ENCODE assay signal across 15 cellular contexts in the genomic region with DNA sequence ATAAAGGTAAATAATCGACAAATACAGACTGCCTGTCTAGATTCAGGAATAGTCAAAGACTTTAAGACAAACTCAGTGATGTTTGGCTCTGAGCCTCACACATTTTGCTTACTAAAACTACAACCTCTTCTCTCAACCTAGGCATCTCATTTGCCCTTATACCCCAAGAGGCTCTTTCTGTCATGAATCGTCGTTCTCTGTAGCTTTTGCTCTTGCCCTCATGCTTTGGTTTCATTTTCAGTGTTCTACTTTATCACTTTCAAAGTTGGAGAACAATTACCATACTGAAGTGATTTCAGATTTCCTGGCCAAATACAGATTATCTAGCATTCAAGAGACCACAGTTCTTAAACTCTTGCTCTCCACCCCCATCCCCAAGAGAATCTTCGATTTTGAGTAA.
"Had no signal": no experiment of that assay in that cellular context is flagged by ENCODE, and none has a peak within 500 bp of the region (broad histone marks: within the 10 kb centered on the region; RNA-seq: fewer than 3 reads in every experiment).

No MANE protein-coding gene starts in this region.

- ATAC-seq: activated naive CD8-positive, alpha-beta T cell treated with anti-CD3 and anti-CD28 coated beads, Interleukin-2, amount 50 U/mL, for 24 hours; heart right ventricle; stimulated activated naive CD8-positive, alpha-beta T cell treated with anti-CD3 and anti-CD28 coated beads, Interleukin-15, Interleukin-2, amounts not matched to agents 100 U/mL and 50 U/mL, for 24 hours had no signal

- DNase-seq: activated CD4-positive, alpha-beta memory T cell treated with anti-CD3 and anti-CD28 coated beads for 36 hours; activated naive CD4-positive, alpha-beta T cell treated with Interleukin-2 at 50 U/mL for 16 hours; activated naive CD8-positive, alpha-beta T cell treated with anti-CD3 and anti-CD28 coated beads, Interleukin-2, amount 50 U/mL, for 24 hours; colonic mucosa; heart right ventricle; left ventricle myocardium inferior; mesendoderm; ovary; stimulated activated CD4-positive, alpha-beta T cell treated with anti-CD3 and anti-CD28 coated beads, Interleukin-12 subunit alpha, Interleukin-12 subunit beta, amount 100 ng/mL, for 4 hours; stimulated activated naive CD8-positive, alpha-beta T cell treated with anti-CD3 and anti-CD28 coated beads, Interleukin-15, Interleukin-2, amounts not matched to agents 100 U/mL and 50 U/mL, for 24 hours; upper lobe of left lung had no signal

- H3K27me3 ChIP-seq: cardiac muscle cell, colonic mucosa, ovary, upper lobe of left lung had no signal

- H3K27me3 Mint-ChIP-seq: activated CD4-positive, alpha-beta memory T cell treated with anti-CD3 and anti-CD28 coated beads for 36 hours; activated naive CD8-positive, alpha-beta T cell treated with anti-CD3 and anti-CD28 coated beads, Interleukin-2, amount 50 U/mL, for 24 hours had no signal

- H3K27ac Mint-ChIP-seq: activated CD4-positive, alpha-beta memory T cell treated with anti-CD3 and anti-CD28 coated beads for 36 hours; activated naive CD8-positive, alpha-beta T cell treated with anti-CD3 and anti-CD28 coated beads, Interleukin-2, amount 50 U/mL, for 24 hours; activated T-helper 1 cell treated with anti-CD3 and anti-CD28 coated beads, Interleukin-12 subunit alpha, Interleukin-12 subunit beta, Interleukin-2, Interleukin-4 antibody, amounts not matched to agents 30 ng/mL and 10 ng/mL and 1 ng/mL, durations not matched to agents 14 hours and 24 hours and 36 hours had no signal

- H3K27ac ChIP-seq: cardiac muscle cell, colonic mucosa, heart right ventricle, left ventricle myocardium inferior, ovary, upper lobe of left lung, VCaP had no signal

- H3K4me1 ChIP-seq: colonic mucosa, heart right ventricle, left ventricle myocardium inferior, upper lobe of left lung had no signal

- H3K9me3 Mint-ChIP-seq: activated CD4-positive, alpha-beta memory T cell treated with anti-CD3 and anti-CD28 coated beads for 36 hours; activated naive CD8-positive, alpha-beta T cell treated with anti-CD3 and anti-CD28 coated beads, Interleukin-2, amount 50 U/mL, for 24 hours; activated T-helper 1 cell treated with anti-CD3 and anti-CD28 coated beads, Interleukin-12 subunit alpha, Interleukin-12 subunit beta, Interleukin-2, Interleukin-4 antibody, amounts not matched to agents 30 ng/mL and 10 ng/mL and 1 ng/mL, durations not matched to agents 14 hours and 24 hours and 36 hours had no signal

- H3K4me3 ChIP-seq: cardiac muscle cell, colonic mucosa, heart right ventricle, left ventricle myocardium inferior, ovary, upper lobe of left lung had no signal

- H3K4me1 Mint-ChIP-seq: neural crest cell had no signal

- H3K36me3 Mint-ChIP-seq: activated CD4-positive, alpha-beta memory T cell treated with anti-CD3 and anti-CD28 coated beads for 36 hours had no signal

- H3K9me3 ChIP-seq: colonic mucosa, left ventricle myocardium inferior, ovary, upper lobe of left lung had no signal

- H3K4me3 Mint-ChIP-seq: activated CD4-positive, alpha-beta memory T cell treated with anti-CD3 and anti-CD28 coated beads for 36 hours; activated naive CD8-positive, alpha-beta T cell treated with anti-CD3 and anti-CD28 coated beads, Interleukin-2, amount 50 U/mL, for 24 hours; activated T-helper 1 cell treated with anti-CD3 and anti-CD28 coated beads, Interleukin-12 subunit alpha, Interleukin-12 subunit beta, Interleukin-2, Interleukin-4 antibody, amounts not matched to agents 30 ng/mL and 10 ng/mL and 1 ng/mL, durations not matched to agents 14 hours and 24 hours and 36 hours; neural crest cell had no signal
